ENCODE assay signal across 8 cellular contexts in genomic region chr7:23473848-23474097, GRCh38. TPM values are rescaled to one million over a fixed set of nuclear protein-coding genes. Genes with fewer than 3 reads are reported as not detected.
DNase-seq lines count a peak whose midpoint lies in the region; ATAC-seq, FAIRE-seq and TF ChIP-seq lines count a peak whose summit lies in the region.

No MANE protein-coding gene starts in this region.

- no peak for TF ChIP-seq CTCF in Calu3 (IDR thresholded peaks at IDR 0.05; ENCODE audit: unreplicated experiment)
- TF ChIP-seq CTCF in HFF-Myc (IDR thresholded peaks at IDR 0.05; ENCODE audit: low read depth, low read length, missing control alignments) = no peak
- no peak for TF ChIP-seq CTCF in keratinocyte (optimal IDR thresholded peaks at IDR 0.05 in 1 of 3, IDR thresholded peaks at IDR 0.05 in 1 of 3, conservative IDR thresholded peaks at IDR 0.05 in 1 of 3; ENCODE audit: extremely low read depth in 1 of 3, insufficient read depth in 2 of 3, low read length in 3 of 3)

- CTCF ChIA-PET in Calu3 (lab: Charles Lee) = interaction anchor here (1.1 to 1.3 kb wide), 3 partner anchors 11 to 175 kb away, joined by 3 to 4 read pairs (median 3); no protein-coding TSS in a partner anchor

- H3K27ac Mint-ChIP-seq in Calu3 (ENCODE audit: unreplicated experiment) (peak overlapping the region; percentile 67), T-helper 17 cell (peak overlapping the region; percentile 66)
- no peak overlapping the region for H3K27ac Mint-ChIP-seq in naive thymus-derived CD8-positive, alpha-beta T cell

- H3K9me3 Mint-ChIP-seq in Calu3 (ENCODE audit: low read depth, unreplicated experiment) = no peaks in the 10 kb centered on the region
- peaks cover 0 to 20% (median 4%) of the 10 kb centered on the region in 9 donors for H3K9me3 Mint-ChIP-seq in naive thymus-derived CD8-positive, alpha-beta T cell

- H2AFZ ChIP-seq in keratinocyte (ENCODE audit: control insufficient read depth, low read length) = peak overlapping the region; percentile 93

- H3K9me3 ChIP-seq in T-helper 17 cell (ENCODE audit: control insufficient read depth, low read length, poor library complexity, severe bottlenecking) (peaks cover 18% of the 10 kb centered on the region), keratinocyte (ENCODE audit: control insufficient read depth, low read depth, low read length) (no peaks in the 10 kb centered on the region)

- peaks cover 19% of the 10 kb centered on the region for H3K4me1 Mint-ChIP-seq in Calu3 (ENCODE audit: low read depth, unreplicated experiment)
- H3K4me1 Mint-ChIP-seq in T-helper 17 cell = peaks cover 23% of the 10 kb centered on the region
- H3K4me1 Mint-ChIP-seq in naive thymus-derived CD8-positive, alpha-beta T cell = peaks cover 16 to 36% (median 30%) of the 10 kb centered on the region in 4 donors

- H3K4me3 ChIP-seq in HFF-Myc (replicated peaks; ENCODE audit: low read depth, low read length) (peak overlapping the region; percentile 60), keratinocyte (ENCODE audit: control insufficient read depth in 2 of 3, extremely low read depth in 1 of 3, insufficient read depth in 2 of 3, low read depth in 1 of 3, low read length in 3 of 3) (peak overlapping the region; percentile 44 to 74 (median 71))

- peak overlapping the region; percentile 74 for H3K9ac ChIP-seq in keratinocyte (ENCODE audit: control insufficient read depth, extremely low read depth, insufficient read depth, low read length)

- intact Hi-C loops in Calu3 (cut with micrococcal nuclease; ENCODE audit: unreplicated experiment) = no loop called here

- POLR2A ChIA-PET in naive thymus-derived CD8-positive, alpha-beta T cell (lab: Charles Lee) = interaction anchor here (1.7 kb wide), 1 partner anchor 1651 kb away, joined by 3 read pairs; the partner anchor contains the start of gene CYCS

- no peaks in the 10 kb centered on the region for H4K20me1 ChIP-seq in keratinocyte (ENCODE audit: control insufficient read depth, extremely low read depth, insufficient read depth, low read length)

- ATAC-seq in T-helper 17 cell = no peak
- no peak for ATAC-seq in GM21786 (IDR thresholded peaks at IDR 0.05; ENCODE audit: unreplicated experiment)
- no peak for ATAC-seq in naive thymus-derived CD8-positive, alpha-beta T cell

- DNase-seq in Calu3 (no peak), HFF-Myc (ENCODE audit: extremely low read depth, low read depth) (no peak), T-helper 17 cell (no peak), keratinocyte (ENCODE audit: low read depth, low spot score) (no peak), MV-4-11 (lab: John Stamatoyannopoulos, UW) (no peak), SW480 (ENCODE audit: low spot score) (no peak)
- DNase-seq in naive thymus-derived CD8-positive, alpha-beta T cell = no peak

- H3K4me3 Mint-ChIP-seq in Calu3 (ENCODE audit: low read depth, unreplicated experiment) = peak overlapping the region; percentile 87
- H3K4me3 Mint-ChIP-seq in T-helper 17 cell = no peak overlapping the region
- peak overlapping the region in 2 of 10 donors; percentile 46 to 51 for H3K4me3 Mint-ChIP-seq in naive thymus-derived CD8-positive, alpha-beta T cell

- H3K27me3 Mint-ChIP-seq in Calu3 (ENCODE audit: unreplicated experiment) (no peaks in the 10 kb centered on the region), T-helper 17 cell (peaks cover 63% of the 10 kb centered on the region)
- peaks cover 34 to 73% (median 57%) of the 10 kb centered on the region in 5 donors for H3K27me3 Mint-ChIP-seq in naive thymus-derived CD8-positive, alpha-beta T cell

- no peaks in the 10 kb centered on the region for H3K36me3 ChIP-seq in keratinocyte (ENCODE audit: control insufficient read depth in 2 of 2, extremely low read depth in 1 of 2, insufficient read depth in 2 of 2, low read length in 2 of 2)

- H3K4me1 ChIP-seq in keratinocyte (ENCODE audit: control insufficient read depth, extremely low read depth, insufficient read depth, low read length) = peaks cover 13% of the 10 kb centered on the region

- no TSS peak for BruUV-seq in Calu3 (replicated peaks; lab: Mats Ljungman, UMichigan)

- dilution Hi-C loops in keratinocyte (cut with MboI; ENCODE audit: extremely low pct_ligation_motif_present, low sequenced_read_pairs) = no loop called here

- peaks cover 9% of the 10 kb centered on the region for H3K79me2 ChIP-seq in keratinocyte (ENCODE audit: control insufficient read depth, insufficient read depth, low read length)

- H3K4me2 ChIP-seq in keratinocyte (ENCODE audit: control insufficient read depth, extremely low read depth, insufficient read depth, low read depth, low read length) = peak overlapping the region; percentile 91

- H3K27ac ChIP-seq in keratinocyte (ENCODE audit: control insufficient read depth, insufficient read depth, low read length) = no peak overlapping the region

- H3K27me3 ChIP-seq in keratinocyte (ENCODE audit: control insufficient read depth, extremely low read depth, insufficient read depth, low read length) = peaks cover 62% of the 10 kb centered on the region

- no peaks in the 10 kb centered on the region for H3K9me1 ChIP-seq in keratinocyte (ENCODE audit: control insufficient read depth, extremely low read depth, insufficient read depth, low read length)

- FAIRE-seq in keratinocyte (lab: Jason Lieb, UNC) = no peak

- H3K36me3 Mint-ChIP-seq in Calu3 (ENCODE audit: insufficient read depth, unreplicated experiment) (peaks cover 69% of the 10 kb centered on the region), T-helper 17 cell (ENCODE audit: low read depth) (peaks cover 2% of the 10 kb centered on the region)
- peaks cover 0 to 19% (median 10%) of the 10 kb centered on the region in 3 donors for H3K36me3 Mint-ChIP-seq in naive thymus-derived CD8-positive, alpha-beta T cell

RNA-seq across cellular contexts. Expression of gene IGF2BP3, which starts 3.5 kb away (rescaled TPM):
- total RNA-seq in Calu3 (2022) (111 and 114 TPM in 2 replicates), T-helper 17 cell (10 to 100 TPM in 1 of 2 donors, 1 to 10 TPM in 1; 1.4 to 11.0 TPM)
- 13.8 to 22.3 TPM (median 18.9 TPM) in 3 replicates for polyA plus RNA-seq in keratinocyte
- polyA plus RNA-seq in keratinocyte (2011; ENCODE audit: low read depth) = 10.3 TPM
- 13.8 and 24.9 TPM in 2 replicates for polyA plus RNA-seq in keratinocyte (2011; cell fraction: cytosol; rRNA removed)
- polyA plus RNA-seq in keratinocyte (2011; cell fraction: nucleus; rRNA removed) = 37.7 and 39.3 TPM in 2 replicates
- polyA plus RNA-seq in keratinocyte (2012; ENCODE audit: low replicate concordance) = 9.0 and 12.3 TPM in 2 replicates
- polyA minus RNA-seq in keratinocyte = 19.7 to 35.3 TPM (median 34.1 TPM) in 3 replicates
- polyA minus RNA-seq in keratinocyte (2011; cell fraction: cytosol; rRNA and poly(A)+ RNA removed) = 24.7 TPM
- 29.8 and 57.0 TPM in 2 replicates for polyA minus RNA-seq in keratinocyte (2011; cell fraction: nucleus; rRNA and poly(A)+ RNA removed)
- not detected for total RNA-seq in naive thymus-derived CD8-positive, alpha-beta T cell
- under 1 TPM in 2 of 3 donors, not detected in 1; 0.09 to 0.64 TPM for polyA plus RNA-seq in naive thymus-derived CD8-positive, alpha-beta T cell

RNA-seq across cellular contexts. Expression of gene TRA2A, which starts 58.0 kb away (rescaled TPM):
- 136 and 143 TPM in 2 replicates for total RNA-seq in Calu3 (2022)
- total RNA-seq in T-helper 17 cell = 100 to 1,000 TPM; 249 to 285 TPM
- polyA plus RNA-seq in keratinocyte = 62.4 to 92.6 TPM (median 71.6 TPM) in 3 replicates
- polyA plus RNA-seq in keratinocyte (2011; ENCODE audit: low read depth) = 113 TPM
- polyA plus RNA-seq in keratinocyte (2011; cell fraction: cytosol; rRNA removed) = 34.8 and 69.6 TPM in 2 replicates
- polyA plus RNA-seq in keratinocyte (2011; cell fraction: nucleus; rRNA removed) = 113 and 123 TPM in 2 replicates
- 35.5 and 49.7 TPM in 2 replicates for polyA plus RNA-seq in keratinocyte (2012; ENCODE audit: low replicate concordance)
- polyA minus RNA-seq in keratinocyte = 42.3 to 64.0 TPM (median 46.6 TPM) in 3 replicates
- 49.3 TPM for polyA minus RNA-seq in keratinocyte (2011; cell fraction: cytosol; rRNA and poly(A)+ RNA removed)
- polyA minus RNA-seq in keratinocyte (2011; cell fraction: nucleus; rRNA and poly(A)+ RNA removed) = 31.1 and 54.8 TPM in 2 replicates
- 100 to 1,000 TPM; 155 to 157 TPM for total RNA-seq in naive thymus-derived CD8-positive, alpha-beta T cell
- 10 to 100 TPM; 33.7 to 57.7 (median 54.7) TPM for polyA plus RNA-seq in naive thymus-derived CD8-positive, alpha-beta T cell

Comparison
In these comparisons a context has a peak if more than half of its experiments do, and no peak if none do; other contexts are left out.
1. H3K27ac Mint-ChIP-seq: peak in Calu3 (single experiment) and T-helper 17 cell (single experiment); none in naive thymus-derived CD8-positive, alpha-beta T cell (0 of 10).